In the genomic region with DNA sequence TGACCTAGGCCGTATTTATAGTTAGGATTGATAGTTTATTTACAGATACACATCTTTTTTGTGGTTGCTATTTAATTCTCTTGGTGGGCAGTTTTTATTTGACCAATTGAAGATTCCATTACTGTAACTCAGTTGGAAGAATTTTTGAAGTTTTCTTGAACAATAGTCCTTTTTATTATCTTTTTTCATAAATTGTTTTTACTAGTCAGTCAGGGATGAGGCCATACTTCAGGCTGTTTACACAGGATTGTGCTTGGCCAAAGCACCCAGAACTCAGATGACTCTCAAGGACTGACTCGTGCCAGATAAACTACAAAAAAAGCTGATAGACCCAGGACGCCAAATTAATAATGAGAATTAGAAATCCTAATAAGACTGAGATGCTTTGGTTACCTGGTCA, we compare ENCODE assay signal across 9 cellular contexts. TPM values are rescaled to one million over a fixed set of nuclear protein-coding genes. Genes with fewer than 3 reads are reported as not detected.
DNase-seq lines count a peak whose midpoint lies in the region; ATAC-seq and TF ChIP-seq lines count a peak whose summit lies in the region.
"Had no signal": no experiment of that assay in that cellular context is flagged by ENCODE, and none has a peak within 500 bp of the region (broad histone marks: within the 10 kb centered on the region; RNA-seq: fewer than 3 reads in every experiment).

No MANE protein-coding gene starts in this region.

- no peak for TF ChIP-seq POLR2A in prostate gland (IDR thresholded peaks at IDR 0.05)

- CTCF ChIA-PET in CD8-positive, alpha-beta T cell (lab: Charles Lee): interaction anchor here (1.0 to 2.6 kb wide), 4 partner anchors 10 to 60 kb away, joined by 3 to 16 read pairs (median 6); no protein-coding TSS in a partner anchor

- H3K9me3 ChIP-seq in CD8-positive, alpha-beta T cell (ENCODE audit: low read length): no peaks in the 10 kb centered on the region
- H3K9me3 ChIP-seq in SJCRH30 (replicated peaks) (no peaks in the 10 kb centered on the region), prostate gland (no peaks in the 10 kb centered on the region)

- H3K27ac ChIP-seq in CD8-positive, alpha-beta T cell (ENCODE audit: low read depth, low read length): no peak overlapping the region
- H3K27ac ChIP-seq in SJCRH30: peak overlapping the region; percentile 92
- H3K27ac ChIP-seq in prostate gland: peak overlapping the region; percentile 71 to 80

- no peak overlapping the region for H3K4me3 ChIP-seq in CD8-positive, alpha-beta T cell (ENCODE audit: low read depth, low read length)
- H3K4me3 ChIP-seq in SJCRH30: peak overlapping the region; percentile 13
- no peak overlapping the region for H3K4me3 ChIP-seq in prostate gland

- no peaks in the 10 kb centered on the region for H3K27me3 Mint-ChIP-seq in CD8-positive, alpha-beta T cell (ENCODE audit: low read depth)

- peaks cover 26% of the 10 kb centered on the region for H3K4me1 ChIP-seq in CD8-positive, alpha-beta T cell (ENCODE audit: insufficient read depth, low read length)
- H3K4me1 ChIP-seq in SJCRH30 (peaks cover 28% of the 10 kb centered on the region), prostate gland (replicated peaks) (peaks cover 15% of the 10 kb centered on the region)

- no peaks in the 10 kb centered on the region for H3K9me3 Mint-ChIP-seq in CD8-positive, alpha-beta T cell

- no peak for ATAC-seq in CD8-positive, alpha-beta T cell
- ATAC-seq in GM21515 (IDR thresholded peaks at IDR 0.05; ENCODE audit: unreplicated experiment) (no peak), HG03159 (IDR thresholded peaks at IDR 0.05; ENCODE audit: unreplicated experiment) (no peak)

- peak overlapping the region; percentile 59 for H3K4me3 Mint-ChIP-seq in CD8-positive, alpha-beta T cell

- WGBS in prostate gland: 23% methylated on average over 3 of the region's 3 CpGs

- no peak for TF ChIP-seq CTCF in CD8-positive, alpha-beta T cell (IDR thresholded peaks at IDR 0.05)
- TF ChIP-seq CTCF in prostate gland (IDR thresholded peaks at IDR 0.05): no peak

- H3K27ac Mint-ChIP-seq in CD8-positive, alpha-beta T cell: peak overlapping the region; percentile 67

- no peaks in the 10 kb centered on the region for H3K36me3 ChIP-seq in CD8-positive, alpha-beta T cell (ENCODE audit: insufficient read depth, low read length)
- H3K36me3 ChIP-seq in SJCRH30 (no peaks in the 10 kb centered on the region; the same call in 1 of the 2 replicates), prostate gland (no peaks in the 10 kb centered on the region)

- H3K4me1 Mint-ChIP-seq in CD8-positive, alpha-beta T cell (ENCODE audit: low read depth): peaks cover 74% of the 10 kb centered on the region

- H3K27me3 ChIP-seq in CD8-positive, alpha-beta T cell (ENCODE audit: insufficient read depth, low read length): no peaks in the 10 kb centered on the region
- H3K27me3 ChIP-seq in SJCRH30 (no peaks in the 10 kb centered on the region), prostate gland (replicated peaks; ENCODE audit: insufficient read depth) (no peaks in the 10 kb centered on the region)

- POLR2A ChIA-PET in CD8-positive, alpha-beta T cell (lab: Charles Lee): interaction anchor here (0.6 to 4.9 kb wide), 2 partner anchors 13 to 36 kb away, joined by 6 to 25 read pairs; no protein-coding TSS in a partner anchor

- intact Hi-C loops in CD8-positive, alpha-beta T cell (cut with DNase I, micrococcal nuclease): loop anchor here (5.0 to 10.0 kb wide), 3 partner anchors 317 to 1664 kb away; partner anchors contain the start of genes AFF1 (in 2 of the 2) and PPM1K (in 1 of the 2)
- intact Hi-C loops in prostate gland (cut with DNase I): loop anchor here (10.0 kb wide), 1 partner anchor 304 kb away; no protein-coding TSS in a partner anchor

- peaks cover 68% of the 10 kb centered on the region for H3K36me3 Mint-ChIP-seq in CD8-positive, alpha-beta T cell

- no peak for DNase-seq in CD8-positive, alpha-beta T cell
- DNase-seq in SJCRH30 (peak in 1 of 2 experiments; percentile 31), fibroblast of gingiva (ENCODE audit: low read depth) (peak; percentile 21), prostate gland (ENCODE audit: low spot score) (peak; percentile 30), DMS53 (lab: John Stamatoyannopoulos, UW) (no peak), HuH-7.5 (ENCODE audit: low spot score) (no peak)
- DNase-seq: activated CD8-positive, alpha-beta memory T cell treated with anti-CD3 and anti-CD28 coated beads, Interleukin-2, amount 50 U/mL, for 48 hours had no signal

RNA-seq across cellular contexts. Expression of gene HERC3, which starts 7.0 kb away (rescaled TPM):
- 10 to 100 TPM; 50.4 to 62.4 TPM for total RNA-seq in CD8-positive, alpha-beta T cell
- total RNA-seq in SJCRH30 (2014; rRNA removed; shearing (Covaris generic)): 29.7 and 31.8 TPM in 2 replicates
- total RNA-seq in prostate gland: 10 to 100 TPM; 36.5 to 42.2 TPM

Comparison
In these comparisons a context has a peak if more than half of its experiments do, and no peak if none do; other contexts are left out.
1. DNase-seq: peak in fibroblast of gingiva (single experiment) and prostate gland (single experiment); none in CD8-positive, alpha-beta T cell (0 of 7), DMS53 (single experiment) and HuH-7.5 (single experiment).